In genomic region chr13:77143325-77143907, GRCh38 we compare ENCODE assay signal across 15 cellular contexts.
DNase-seq lines count a peak whose midpoint lies in the region; ATAC-seq and TF ChIP-seq lines count a peak whose summit lies in the region.
"Had no signal": no experiment of that assay in that cellular context is flagged by ENCODE, and none has a peak within 500 bp of the region (broad histone marks: within the 10 kb centered on the region; RNA-seq: fewer than 3 reads in every experiment).

No MANE protein-coding gene starts in this region.

- 100% methylated on average over 1 of the region's 1 CpG for WGBS in GM23248 (ENCODE audit: low coverage in 1 of 2, low lambda C conversion rate in 2 of 2, missing lambda C conversion rate in 2 of 2), 2 experiments
- WGBS in trophoblast cell (ENCODE audit: extremely low coverage, insufficient coverage, insufficient read length): no CpG with 5 or more reads among the region's 1 CpG

- in situ Hi-C loops in GM23248 (cut with MboI): no loop called here

- no peak overlapping the region for H4K91ac ChIP-seq in trophoblast cell (ENCODE audit: low read depth, low read length)

- no peak overlapping the region for H2BK5ac ChIP-seq in trophoblast cell (ENCODE audit: low read depth, low read length, poor library complexity)

- H2BK12ac ChIP-seq in trophoblast cell (ENCODE audit: low read length): no peak overlapping the region

- H3K27me3 ChIP-seq in GM23248 (replicated peaks; ENCODE audit: insufficient read depth) (no peaks in the 10 kb centered on the region), RWPE2 (ENCODE audit: insufficient read depth, poor library complexity, severe bottlenecking) (no peaks in the 10 kb centered on the region), trophoblast cell (ENCODE audit: insufficient read depth, low read length) (no peaks in the 10 kb centered on the region), osteoblast (ENCODE audit: insufficient read depth, low read length) (no peaks in the 10 kb centered on the region)
- H3K27me3 ChIP-seq: cardiac muscle cell, gastroesophageal sphincter, suprapubic skin had no signal

- H3K79me2 ChIP-seq in GM23248 (ENCODE audit: insufficient read depth): no peaks in the 10 kb centered on the region
- no peaks in the 10 kb centered on the region for H3K79me2 ChIP-seq in trophoblast cell (ENCODE audit: control insufficient read depth, insufficient read depth, low read length, poor library complexity)
- H3K79me2 ChIP-seq in osteoblast (ENCODE audit: insufficient read depth, low read length): no peaks in the 10 kb centered on the region

- H3K18ac ChIP-seq in trophoblast cell (ENCODE audit: low read length): no peak overlapping the region

- no peaks in the 10 kb centered on the region for H3F3A ChIP-seq in GM23248 (ENCODE audit: insufficient read depth)

- H4K12ac ChIP-seq in trophoblast cell (ENCODE audit: low read depth, low read length): no peak overlapping the region

- H3K4me3 ChIP-seq in GM23248 (no peak overlapping the region), RWPE2 (ENCODE audit: severe bottlenecking) (no peak overlapping the region), fibroblast of pulmonary artery (replicated peaks; ENCODE audit: low read depth, low read length) (no peak overlapping the region), trophoblast cell (ENCODE audit: low read depth, low read length) (no peak overlapping the region), osteoblast (ENCODE audit: insufficient read depth, low read length) (no peak overlapping the region)
- H3K4me3 ChIP-seq: cardiac muscle cell, gastroesophageal sphincter, suprapubic skin had no signal

- H4K20me1 ChIP-seq in GM23248 (ENCODE audit: insufficient read depth) (no peaks in the 10 kb centered on the region), osteoblast (ENCODE audit: insufficient read depth, low read length) (no peaks in the 10 kb centered on the region)

- H3K23ac ChIP-seq in trophoblast cell (ENCODE audit: low read length): no peak overlapping the region

- H3K4me2 ChIP-seq in GM23248 (ENCODE audit: unreplicated experiment) (no peak overlapping the region), trophoblast cell (ENCODE audit: low read length) (no peak overlapping the region), osteoblast (ENCODE audit: insufficient read depth, low read length) (no peak overlapping the region)

- no peak overlapping the region for H3K14ac ChIP-seq in trophoblast cell (ENCODE audit: low read length)

- H3K9me3 ChIP-seq in GM23248 (ENCODE audit: low read depth): no peaks in the 10 kb centered on the region
- no peaks in the 10 kb centered on the region for H3K9me3 ChIP-seq in RWPE2 (ENCODE audit: severe bottlenecking)
- no peaks in the 10 kb centered on the region for H3K9me3 ChIP-seq in trophoblast cell (ENCODE audit: insufficient read depth, low read depth, low read length)
- no peaks in the 10 kb centered on the region for H3K9me3 ChIP-seq in osteoblast (ENCODE audit: low read depth, low read length)
- H3K9me3 ChIP-seq: gastroesophageal sphincter, suprapubic skin had no signal

- H4K8ac ChIP-seq in trophoblast cell (ENCODE audit: low read depth, low read length): no peak overlapping the region

- no peak overlapping the region for H2BK120ac ChIP-seq in trophoblast cell (ENCODE audit: insufficient read depth, low read length, poor library complexity)

- H2AK5ac ChIP-seq in trophoblast cell (ENCODE audit: low read length): no peak overlapping the region

- H3K9ac ChIP-seq in GM23248 (no peak overlapping the region), trophoblast cell (ENCODE audit: low read length) (no peak overlapping the region)

- H3K4ac ChIP-seq in trophoblast cell (ENCODE audit: low read depth, low read length): no peak overlapping the region

- peaks cover 55% of the 10 kb centered on the region for H3K36me3 ChIP-seq in GM23248 (ENCODE audit: low read depth)
- H3K36me3 ChIP-seq in RWPE2 (ENCODE audit: low read depth): peaks cover 61% of the 10 kb centered on the region
- peaks cover 3 to 7% of the 10 kb centered on the region in 2 experiments for H3K36me3 ChIP-seq in trophoblast cell (ENCODE audit: control insufficient read depth in 1 of 2, insufficient read depth in 2 of 2, low read length in 2 of 2)
- peaks cover 15% of the 10 kb centered on the region for H3K36me3 ChIP-seq in osteoblast (ENCODE audit: insufficient read depth, low read length)

- H3K4me1 ChIP-seq in GM23248 (ENCODE audit: insufficient read depth) (no peaks in the 10 kb centered on the region), RWPE2 (ENCODE audit: insufficient read depth, poor library complexity, severe bottlenecking) (peaks cover 10% of the 10 kb centered on the region), trophoblast cell (ENCODE audit: control insufficient read depth in 1 of 2, insufficient read depth in 2 of 2, low read length in 2 of 2) (no peaks in the 10 kb centered on the region), osteoblast (ENCODE audit: insufficient read depth, low read length) (peaks cover 8% of the 10 kb centered on the region)
- H3K4me1 ChIP-seq: gastroesophageal sphincter, suprapubic skin had no signal

- peak; percentile 25 for DNase-seq in GM23248
- no peak for DNase-seq in RWPE2 (ENCODE audit: low spot score)
- DNase-seq in fibroblast of pulmonary artery (ENCODE audit: low read depth): peak; percentile 72
- DNase-seq in trophoblast cell: peak; percentile 40 to 73
- DNase-seq in osteoblast (ENCODE audit: insufficient read length, low spot score, missing footprints): no peak
- no peak for DNase-seq in NCI-H187 treated with DMSO at 0.1 percent for 48 hours (lab: John Stamatoyannopoulos, UW)
- DNase-seq in activated T-cell treated with anti-CD3 and anti-CD28 coated beads, Interleukin-2, amount 50 U/mL, for 48 hours: no peak
- DNase-seq: activated naive CD4-positive, alpha-beta T cell treated with anti-CD3 and anti-CD28 coated beads for 36 hours; effector CD4-positive, alpha-beta T cell; NCI-H226; nephron progenitor cell; T-helper 9 cell had no signal

- H3K9me2 ChIP-seq in GM23248 (ENCODE audit: insufficient read depth): no peaks in the 10 kb centered on the region; the same call in 1 of the 2 replicates

- TF ChIP-seq CTCF in RWPE2 (IDR thresholded peaks at IDR 0.05; ENCODE audit: poor library complexity, severe bottlenecking) (no peak), fibroblast of pulmonary artery (IDR thresholded peaks at IDR 0.05; ENCODE audit: low read length, missing control alignments) (no peak), osteoblast (IDR thresholded peaks at IDR 0.05; ENCODE audit: extremely low read depth, low read depth, low read length) (no peak)

- H3K79me1 ChIP-seq in trophoblast cell (ENCODE audit: low read length): no peaks in the 10 kb centered on the region

- H3K27ac ChIP-seq in GM23248 (no peak overlapping the region), RWPE2 (ENCODE audit: poor library complexity, severe bottlenecking) (no peak overlapping the region), trophoblast cell (ENCODE audit: low read depth, low read length) (no peak overlapping the region), osteoblast (ENCODE audit: low read depth, low read length) (no peak overlapping the region)
- H3K27ac ChIP-seq: cardiac muscle cell, gastroesophageal sphincter, suprapubic skin had no signal

- no peak overlapping the region for H2AFZ ChIP-seq in GM23248
- no peak overlapping the region for H2AFZ ChIP-seq in trophoblast cell (ENCODE audit: insufficient read depth, low read length, poor library complexity)
- H2AFZ ChIP-seq in osteoblast (ENCODE audit: low read length): no peak overlapping the region

- peak; percentile 97 for ATAC-seq in RWPE2 (ENCODE audit: low read depth)
- ATAC-seq: gastroesophageal sphincter had no signal

Comparison
In these comparisons a context has a peak if more than half of its experiments do, and no peak if none do; other contexts are left out.
1. DNase-seq: peak in GM23248 (single experiment), fibroblast of pulmonary artery (single experiment) and trophoblast cell (2 of 2); none in RWPE2 (single experiment), osteoblast (single experiment), NCI-H187 treated with DMSO at 0.1 percent for 48 hours (single experiment) and activated T-cell treated with anti-CD3 and anti-CD28 coated beads, Interleukin-2, amount 50 U/mL, for 48 hours (0 of 2).